21 cellular contexts compared by ENCODE assay signal in the genomic region with DNA sequence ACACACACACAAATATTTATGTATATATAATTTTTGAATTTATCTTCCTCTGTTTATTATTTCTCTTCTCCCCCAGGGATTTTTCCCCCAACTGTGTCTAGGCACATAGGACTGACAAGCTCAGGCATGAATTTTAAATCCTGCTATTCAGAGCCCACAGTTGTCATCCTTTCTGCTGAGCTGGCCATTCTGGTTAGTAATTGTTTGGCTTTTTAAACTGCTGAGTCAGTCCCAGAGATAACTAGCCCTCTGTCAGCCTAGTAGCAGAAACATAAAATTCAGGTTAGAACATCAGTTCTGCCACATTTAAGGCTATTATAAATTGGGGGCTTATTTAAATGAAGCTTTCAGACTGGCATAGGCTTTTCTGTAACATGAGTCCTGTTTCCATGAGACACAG.
"Had no signal": no experiment of that assay in that cellular context is flagged by ENCODE, and none has a peak within 500 bp of the region (broad histone marks: within the 10 kb centered on the region; RNA-seq: fewer than 3 reads in every experiment).

No MANE protein-coding gene starts in this region.

- H3K36me3 ChIP-seq: gastrocnemius medialis, heart left ventricle, left ventricle myocardium inferior, tibial artery, uterus had no signal

- H3K4me1 ChIP-seq: body of pancreas, gastrocnemius medialis, heart left ventricle, left ventricle myocardium inferior, tibial artery, uterus had no signal

- ATAC-seq: activated T-cell treated with anti-CD3 and anti-CD28 coated beads, Interleukin-2, amount 50 U/mL, for 72 hours; body of pancreas; gastrocnemius medialis; heart left ventricle; natural killer cell; stimulated activated memory B cell treated with anti-CD40 and anti-IgM and Interleukin-4, amounts not matched to agents 10 μg/mL and 1 μg/mL and 100 μg/mL, for 72 hours had no signal

- H3K27me3 Mint-ChIP-seq: activated B cell treated with CpG ODN at 0.5 μM for 24 hours; activated CD4-positive, alpha-beta T cell treated with anti-CD3 and anti-CD28 coated beads, Interleukin-2, amount 10 ng/mL, durations not matched to agents 24 days and 14 days; activated naive CD8-positive, alpha-beta T cell treated with anti-CD3 and anti-CD28 coated beads for 36 hours; stimulated activated memory B cell treated with anti-CD40 and anti-IgM and Interleukin-4, amounts not matched to agents 10 μg/mL and 1 μg/mL and 100 μg/mL, for 72 hours had no signal

- H3K4me3 ChIP-seq: body of pancreas, gastrocnemius medialis, heart left ventricle, left ventricle myocardium inferior, tibial artery, uterus had no signal

- DNase-seq: activated B cell treated with CpG ODN at 0.5 μM for 24 hours; activated CD4-positive, alpha-beta T cell treated with anti-CD3 and anti-CD28 coated beads, Interleukin-2, amount 10 ng/mL, durations not matched to agents 24 days and 14 days; activated CD8-positive, alpha-beta memory T cell treated with anti-CD3 and anti-CD28 coated beads, Interleukin-2, amount 50 U/mL, for 48 hours; activated gamma-delta T cell; activated naive CD8-positive, alpha-beta T cell treated with anti-CD3 and anti-CD28 coated beads for 36 hours; activated T-cell treated with anti-CD3 and anti-CD28 coated beads, Interleukin-2, amount 50 U/mL, for 72 hours; amygdala; body of pancreas; effector memory CD4-positive, alpha-beta T cell; gastrocnemius medialis; heart left ventricle; left ventricle myocardium inferior; mesendoderm; natural killer cell; nucleus accumbens; posterior cingulate gyrus; stimulated activated CD4-positive, alpha-beta T cell treated with anti-CD3 and anti-CD28 coated beads, Interleukin-2, amount 100 ng/mL, for 48 hours; tibial artery; uterus had no signal

- H3K27ac Mint-ChIP-seq: activated B cell treated with CpG ODN at 0.5 μM for 24 hours; activated CD4-positive, alpha-beta T cell treated with anti-CD3 and anti-CD28 coated beads, Interleukin-2, amount 10 ng/mL, durations not matched to agents 24 days and 14 days; activated naive CD8-positive, alpha-beta T cell treated with anti-CD3 and anti-CD28 coated beads for 36 hours; activated T-cell treated with anti-CD3 and anti-CD28 coated beads, Interleukin-2, amount 50 U/mL, for 72 hours; natural killer cell; stimulated activated memory B cell treated with anti-CD40 and anti-IgM and Interleukin-4, amounts not matched to agents 10 μg/mL and 1 μg/mL and 100 μg/mL, for 72 hours had no signal

- H3K27ac ChIP-seq: body of pancreas, gastrocnemius medialis, heart left ventricle, left ventricle myocardium inferior, tibial artery, uterus had no signal

- H3K9me3 Mint-ChIP-seq: activated B cell treated with CpG ODN at 0.5 μM for 24 hours; activated CD4-positive, alpha-beta T cell treated with anti-CD3 and anti-CD28 coated beads, Interleukin-2, amount 10 ng/mL, durations not matched to agents 24 days and 14 days; activated naive CD8-positive, alpha-beta T cell treated with anti-CD3 and anti-CD28 coated beads for 36 hours; activated T-cell treated with anti-CD3 and anti-CD28 coated beads, Interleukin-2, amount 50 U/mL, for 72 hours; natural killer cell; stimulated activated memory B cell treated with anti-CD40 and anti-IgM and Interleukin-4, amounts not matched to agents 10 μg/mL and 1 μg/mL and 100 μg/mL, for 72 hours had no signal

- H3K27me3 ChIP-seq: body of pancreas, gastrocnemius medialis, tibial artery, uterus had no signal

- H3K4me3 Mint-ChIP-seq: activated B cell treated with CpG ODN at 0.5 μM for 24 hours; activated CD4-positive, alpha-beta T cell treated with anti-CD3 and anti-CD28 coated beads, Interleukin-2, amount 10 ng/mL, durations not matched to agents 24 days and 14 days; activated naive CD8-positive, alpha-beta T cell treated with anti-CD3 and anti-CD28 coated beads for 36 hours; activated T-cell treated with anti-CD3 and anti-CD28 coated beads, Interleukin-2, amount 50 U/mL, for 72 hours; natural killer cell; stimulated activated memory B cell treated with anti-CD40 and anti-IgM and Interleukin-4, amounts not matched to agents 10 μg/mL and 1 μg/mL and 100 μg/mL, for 72 hours had no signal

- FAIRE-seq: TTC549 had no signal

- H3K36me3 Mint-ChIP-seq: activated naive CD8-positive, alpha-beta T cell treated with anti-CD3 and anti-CD28 coated beads for 36 hours; natural killer cell; stimulated activated memory B cell treated with anti-CD40 and anti-IgM and Interleukin-4, amounts not matched to agents 10 μg/mL and 1 μg/mL and 100 μg/mL, for 72 hours had no signal

- H3K9me3 ChIP-seq: body of pancreas, gastrocnemius medialis, heart left ventricle, left ventricle myocardium inferior, tibial artery, uterus had no signal

- H3K4me1 Mint-ChIP-seq: activated CD4-positive, alpha-beta T cell treated with anti-CD3 and anti-CD28 coated beads, Interleukin-2, amount 10 ng/mL, durations not matched to agents 24 days and 14 days; activated naive CD8-positive, alpha-beta T cell treated with anti-CD3 and anti-CD28 coated beads for 36 hours; natural killer cell had no signal
